In the genomic region with DNA sequence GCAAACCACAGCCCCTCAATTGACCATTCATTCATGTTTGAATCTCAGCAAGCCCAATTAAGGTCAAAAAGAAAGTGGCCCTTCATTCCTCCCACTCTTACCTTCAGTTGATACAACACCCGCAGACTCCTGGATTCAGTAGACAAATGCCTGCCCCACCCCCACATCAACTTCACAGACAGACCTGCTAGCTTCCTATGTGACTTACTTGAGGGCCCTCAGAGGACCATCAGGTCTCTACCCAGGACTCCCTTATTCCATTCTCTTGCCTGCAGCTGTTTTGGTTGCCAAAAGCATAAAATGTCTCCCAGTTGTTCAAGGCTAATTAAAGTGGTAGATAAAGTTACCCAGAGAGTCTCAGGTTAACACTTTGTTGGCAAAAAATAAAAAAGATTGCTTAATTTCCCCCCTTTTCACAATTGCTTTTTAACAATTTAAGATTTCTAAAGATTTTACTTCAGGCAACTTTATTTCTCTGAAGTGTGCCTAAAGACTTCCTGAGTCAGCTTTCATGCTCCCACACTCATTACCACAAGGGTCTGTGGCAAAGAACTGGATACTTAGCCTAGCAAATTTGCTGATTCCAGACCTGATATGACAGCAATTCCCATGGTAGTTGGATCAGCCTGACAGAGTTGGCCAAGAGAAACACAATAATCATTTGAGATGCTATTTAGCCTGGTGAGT, we compare ENCODE assay signal across 24 cellular contexts. TPM values are rescaled to one million over a fixed set of nuclear protein-coding genes. Genes with fewer than 3 reads are reported as not detected.
DNase-seq lines count a peak whose midpoint lies in the region; ATAC-seq, FAIRE-seq and TF ChIP-seq lines count a peak whose summit lies in the region.
"Had no signal": no experiment of that assay in that cellular context is flagged by ENCODE, and none has a peak within 500 bp of the region (broad histone marks: within the 10 kb centered on the region; RNA-seq: fewer than 3 reads in every experiment).

No MANE protein-coding gene starts in this region.

- no peak overlapping the region for H3K56ac ChIP-seq in IMR-90 (ENCODE audit: extremely low read depth, insufficient read depth, low read length)

- no peak overlapping the region for H3K4me2 ChIP-seq in IMR-90 (ENCODE audit: low read depth, low read length)
- H3K4me2 ChIP-seq: hepatocyte, smooth muscle cell had no signal

- no peak overlapping the region for H2AK5ac ChIP-seq in IMR-90 (ENCODE audit: low read depth, low read length)

- intact Hi-C loops in IMR-90 (cut with micrococcal nuclease), result loop anchor here (10.0 kb wide), 1 partner anchor 251 kb away; a partner anchor contains a TSS
- intact Hi-C loops in lower lobe of right lung (cut with DNase I), result loop anchor here (10.0 kb wide), 1 partner anchor 799 kb away; no protein-coding TSS in a partner anchor

- H3K9me1 ChIP-seq in IMR-90 (ENCODE audit: insufficient read depth, low read length), result no peaks in the 10 kb centered on the region; the same call in 1 of the 2 replicates

- H2AK9ac ChIP-seq in IMR-90 (replicated peaks; ENCODE audit: low read depth, low read length, poor library complexity), result no peak overlapping the region

- BruUV-seq in IMR-90 (replicated peaks; lab: Mats Ljungman, UMichigan), result no TSS peak

- H4K5ac ChIP-seq in IMR-90 (ENCODE audit: low read depth, low read length), result no peak overlapping the region

- no peak overlapping the region for H4K8ac ChIP-seq in IMR-90 (ENCODE audit: low read depth in 2 of 2, low read length in 2 of 2)

- FAIRE-seq in GM12891 (lab: Jason Lieb, UNC), result no peak
- FAIRE-seq: bronchial epithelial cell, keratinocyte had no signal

- POLR2A ChIA-PET in IMR-90 (lab: Charles Lee; ENCODE audit: unreplicated experiment), result no interaction called here

- TF ChIP-seq CTCF in BE2C (IDR thresholded peaks at IDR 0.05; ENCODE audit: low read depth, low read length) (no peak), IMR-90 (conservative IDR thresholded peaks at IDR 0.05; ENCODE audit: low read depth, low read length) (no peak), lower lobe of right lung (IDR thresholded peaks at IDR 0.05) (no peak)

- H3K4ac ChIP-seq in IMR-90 (ENCODE audit: low read depth, low read length), result no peak overlapping the region

- H3K27me3 ChIP-seq in BE2C (no peaks in the 10 kb centered on the region), IMR-90 (ENCODE audit: control insufficient read depth, insufficient read depth, low read length) (no peaks in the 10 kb centered on the region), lower lobe of right lung (ENCODE audit: low read depth) (no peaks in the 10 kb centered on the region)
- H3K27me3 ChIP-seq: hepatocyte had no signal

- no peak overlapping the region for H2BK120ac ChIP-seq in IMR-90 (ENCODE audit: low read depth, low read length)

- H3K9ac ChIP-seq in IMR-90 (ENCODE audit: low read depth, low read length), result no peak overlapping the region

- no peak for ATAC-seq in IMR-90 (ENCODE audit: low read depth)
- peak; percentile 22 to 31 for ATAC-seq in lower lobe of right lung
- no peak for ATAC-seq in GM21619 (IDR thresholded peaks at IDR 0.05; ENCODE audit: unreplicated experiment)
- ATAC-seq: natural killer cell, Panc1 had no signal

- H2BK5ac ChIP-seq in IMR-90 (ENCODE audit: low read depth, low read length, poor library complexity, severe bottlenecking), result no peak overlapping the region

- DNase-seq in BE2C, result peak; percentile 20
- no peak for DNase-seq in IMR-90
- peak; percentile 36 for DNase-seq in RPMI7951 (ENCODE audit: low read depth)
- DNase-seq in lower lobe of right lung, result peak; percentile 44
- DNase-seq in activated gamma-delta T cell treated with Interleukin-2 at 50 U/mL for 16 hours, result no peak
- no peak for DNase-seq in GM12891 (ENCODE audit: insufficient read length, low spot score)
- DNase-seq in activated T-cell treated with anti-CD3 and anti-CD28 coated beads for 4 hours, result no peak
- DNase-seq: activated CD4-positive, CD25-positive, alpha-beta regulatory T cell; activated naive CD8-positive, alpha-beta T cell treated with anti-CD3 and anti-CD28 coated beads for 36 hours; activated T-cell treated with anti-CD3 and anti-CD28 coated beads, Interleukin-2, amount 50 U/mL, for 48 hours; CD4-positive, CD25-positive, alpha-beta regulatory T cell; cortex of kidney; natural killer cell; NCI-H1930; NCI-H774; stimulated activated CD4-positive, alpha-beta T cell treated with anti-CD3 and anti-CD28 coated beads, Interleukin-4, amount 100 ng/mL, for 4 hours; T1000 had no signal

- CTCF ChIA-PET in IMR-90 (lab: Yijun Ruan, JAX), result no interaction called here

- no peak for TF ChIP-seq POLR2A in IMR-90 (IDR thresholded peaks at IDR 0.05; ENCODE audit: low read depth, low read length)
- TF ChIP-seq POLR2A in GM12891 (IDR thresholded peaks at IDR 0.05; ENCODE audit: low read depth, low read length), result no peak

- H3K36me3 ChIP-seq in BE2C (no peaks in the 10 kb centered on the region), IMR-90 (ENCODE audit: control insufficient read depth, insufficient read depth, low read length) (no peaks in the 10 kb centered on the region), lower lobe of right lung (no peaks in the 10 kb centered on the region)

- dilution Hi-C loops in IMR-90 (cut with HindIII; ENCODE audit: low sequenced_read_pairs, unreplicated experiment), result no loop called here

- H3K79me1 ChIP-seq in IMR-90 (ENCODE audit: low read depth in 1 of 2, low read length in 2 of 2), result peaks cover 10% of the 10 kb centered on the region in 2 experiments; a peak in 3 of 4 replicates

- H3K9me3 ChIP-seq in BE2C, result no peaks in the 10 kb centered on the region
- no peaks in the 10 kb centered on the region; the same call in 1 of the 2 replicates for H3K9me3 ChIP-seq in IMR-90 (ENCODE audit: control insufficient read depth, insufficient read depth, low read length)
- H3K9me3 ChIP-seq in lower lobe of right lung, result no peaks in the 10 kb centered on the region

- H3K18ac ChIP-seq in IMR-90 (ENCODE audit: low read depth, low read length), result no peak overlapping the region

- in situ Hi-C loops in IMR-90 (cut with MboI; ENCODE audit: low sequenced_read_pairs), result loop anchor here (10.0 kb wide), 1 partner anchor 571 kb away; no protein-coding TSS in a partner anchor

- no CpG with 5 or more reads among the region's 1 CpG for WGBS in IMR-90 (ENCODE audit: extremely low coverage in 2 of 2, insufficient read length in 1 of 2), 2 experiments

- H3K4me1 ChIP-seq in BE2C (peaks cover 3% of the 10 kb centered on the region; the same call in 1 of the 2 replicates), IMR-90 (ENCODE audit: control insufficient read depth, insufficient read depth, low read length) (no peaks in the 10 kb centered on the region; the same call in 1 of the 2 replicates), lower lobe of right lung (peaks cover 16% of the 10 kb centered on the region)

- H3K27ac ChIP-seq in IMR-90 (ENCODE audit: insufficient read depth, low read length) (no peak overlapping the region), lower lobe of right lung (no peak overlapping the region)
- H3K27ac ChIP-seq: hepatocyte, HL-60 had no signal

- no peak overlapping the region for H4K91ac ChIP-seq in IMR-90 (ENCODE audit: insufficient read depth, low read depth, low read length)

- no peak overlapping the region for H2BK15ac ChIP-seq in IMR-90 (ENCODE audit: low read depth, low read length)

- no peak overlapping the region for H3K14ac ChIP-seq in IMR-90 (replicated peaks; ENCODE audit: low read depth, low read length)

- H3K4me3 ChIP-seq in BE2C (ENCODE audit: low read depth, low read length), result no peak overlapping the region
- H3K4me3 ChIP-seq in IMR-90 (ENCODE audit: insufficient read depth, low read depth, low read length), result no peak overlapping the region
- H3K4me3 ChIP-seq in lower lobe of right lung, result no peak overlapping the region
- H3K4me3 ChIP-seq: hepatocyte, smooth muscle cell had no signal

- TF ChIP-seq RAD21 in IMR-90 (IDR thresholded peaks at IDR 0.05; ENCODE audit: low read length), result no peak

- no peaks in the 10 kb centered on the region for H4K20me1 ChIP-seq in IMR-90 (ENCODE audit: insufficient read depth, low read length)

- H2AFZ ChIP-seq in IMR-90 (replicated peaks; ENCODE audit: low read length, poor library complexity), result no peak overlapping the region
- H2AFZ ChIP-seq: hepatocyte had no signal

- no peak overlapping the region for H2BK20ac ChIP-seq in IMR-90 (ENCODE audit: low read depth, low read length)

- 0 out of 2 replicates have a peak overlapping the region, but pooled peaks have one; percentile 35 for H3K23ac ChIP-seq in IMR-90 (ENCODE audit: low read depth, low read length)

TF ChIP-seq in IMR-90, 13 proteins besides CTCF, POLR2A, EP300 and RAD21 (continues in another document):
- no peak for TF ChIP-seq RCOR1 (IDR thresholded peaks at IDR 0.05; ENCODE audit: insufficient replicate concordance, low read length)

TF ChIP-seq in GM12891, 5 proteins besides CTCF, POLR2A, EP300 and RAD21:
- TF ChIP-seq SPI1 (IDR thresholded peaks at IDR 0.05; ENCODE audit: low read depth, low read length), result no peak
- TF ChIP-seq POLR2AphosphoS5 (IDR thresholded peaks at IDR 0.05; ENCODE audit: low read depth, low read length), result no peak
- TF ChIP-seq POU2F2 (IDR thresholded peaks at IDR 0.05; ENCODE audit: low read depth, low read length), result no peak

RNA-seq across cellular contexts. Expression of a gene that starts 3.3 kb away (rescaled TPM):
- polyA plus RNA-seq in BE2C (2012; ENCODE audit: insufficient read depth, insufficient read length, low read depth), result 9.6 TPM
- total RNA-seq in IMR-90 (2012; rRNA removed) (7.0 and 16.7 TPM in 2 replicates), lower lobe of right lung (11.5 TPM)
- 5.6 and 7.3 TPM in 2 replicates for polyA plus RNA-seq in IMR-90 (2012; rRNA removed)
- 0.53 and 0.84 TPM in 2 replicates for polyA plus RNA-seq in IMR-90 (2012; cell fraction: cytosol; rRNA removed)
- 0.60 and 7.4 TPM in 2 replicates for polyA plus RNA-seq in IMR-90 (2012; cell fraction: nucleus; rRNA removed; ENCODE audit: low replicate concordance)
- 12.8 and 15.9 TPM in 2 replicates for total RNA-seq in RPMI7951 (2014; rRNA removed; shearing (Covaris generic))
- polyA plus RNA-seq in GM12891 (2012; ENCODE audit: low read depth, missing spikeins), result 13.4 TPM

RNA-seq across cellular contexts. Expression of a gene that starts 56.8 kb away (rescaled TPM):
- polyA plus RNA-seq in BE2C (2012; ENCODE audit: insufficient read depth, insufficient read length, low read depth), result 17.4 TPM
- total RNA-seq in IMR-90 (2012; rRNA removed), result 25.3 and 49.4 TPM in 2 replicates
- polyA plus RNA-seq in IMR-90 (2012; rRNA removed), result 8.7 and 9.7 TPM in 2 replicates
- 0.78 and 0.89 TPM in 2 replicates for polyA plus RNA-seq in IMR-90 (2012; cell fraction: cytosol; rRNA removed)
- 6.7 and 40.2 TPM in 2 replicates for polyA plus RNA-seq in IMR-90 (2012; cell fraction: nucleus; rRNA removed; ENCODE audit: low replicate concordance)
- total RNA-seq in RPMI7951 (2014; rRNA removed; shearing (Covaris generic)), result 17.6 and 22.3 TPM in 2 replicates
- total RNA-seq in lower lobe of right lung, result 93.7 TPM
- polyA plus RNA-seq in GM12891 (2012; ENCODE audit: low read depth, missing spikeins), result 13.3 TPM

Comparison
In these comparisons a context has a peak if more than half of its experiments do, and no peak if none do; other contexts are left out.
1. DNase-seq: peak in BE2C (single experiment), RPMI7951 (single experiment) and lower lobe of right lung (single experiment); none in IMR-90 (single experiment), activated gamma-delta T cell treated with Interleukin-2 at 50 U/mL for 16 hours (single experiment), GM12891 (single experiment) and activated T-cell treated with anti-CD3 and anti-CD28 coated beads for 4 hours (single experiment).
2. ATAC-seq: peak in lower lobe of right lung (2 of 2); none in IMR-90 (single experiment) and GM21619 (single experiment).